In genomic region chr9:114396558-114397218, GRCh38 we compare ENCODE assay signal across 8 cellular contexts. TPM values are rescaled to one million over a fixed set of nuclear protein-coding genes. Genes with fewer than 3 reads are reported as not detected.
A peak's percentile ranks its signal among the peaks of the same experiment; 100 is the strongest.
DNase-seq lines count a peak whose midpoint lies in the region; ATAC-seq and TF ChIP-seq lines count a peak whose summit lies in the region.

No MANE protein-coding gene starts in this region.

- DNase-seq in HL-60 (ENCODE audit: low read depth in 1 of 2, low spot score in 1 of 2) (no peak), naive B cell (no peak), omental fat pad (ENCODE audit: low spot score) (no peak), A172 (ENCODE audit: low spot score) (no peak), globus pallidus (ENCODE audit: low spot score) (no peak), posterior vena cava (ENCODE audit: low spot score) (no peak)

- peaks cover 0 to 23% (median 8%) of the 10 kb centered on the region in 11 experiments; a peak in 10 of 22 replicates for H4K20me1 ChIP-seq in BLaER1 treated with 17β-estradiol and CSF1 and Interleukin-3, amounts not matched to agents 10 nM and 100 nM

- peak overlapping the region; percentile 78 to 98 (median 97) for H3K27ac Mint-ChIP-seq in brain
- H3K27ac Mint-ChIP-seq in naive B cell: peak overlapping the region; percentile 96 to 100 (median 97)

- H3K36me3 Mint-ChIP-seq in brain (no peaks in the 10 kb centered on the region), naive B cell (peaks cover 0 to 14% of the 10 kb centered on the region in 2 donors)

- TF ChIP-seq CTCF in HL-60 (IDR thresholded peaks at IDR 0.05; ENCODE audit: insufficient read depth, low read length) (no peak), brain (conservative IDR thresholded peaks at IDR 0.05) (no peak), omental fat pad (IDR thresholded peaks at IDR 0.05) (no peak)

- no peaks in the 10 kb centered on the region for H3K27me3 ChIP-seq in BLaER1 treated with 17β-estradiol and CSF1 and Interleukin-3, amounts not matched to agents 10 nM and 100 nM
- no peaks in the 10 kb centered on the region for H3K27me3 ChIP-seq in HL-60 (ENCODE audit: insufficient read depth, poor library complexity, severe bottlenecking)

- peaks cover 0 to 37% (median 0%) of the 10 kb centered on the region in 11 experiments; a peak in 7 of 22 replicates for H3K36me3 ChIP-seq in BLaER1 treated with 17β-estradiol and CSF1 and Interleukin-3, amounts not matched to agents 10 nM and 100 nM

- peak overlapping the region; percentile 76 to 95 (median 86) for H3K4me2 ChIP-seq in BLaER1 treated with 17β-estradiol and CSF1 and Interleukin-3, amounts not matched to agents 10 nM and 100 nM

- H3K4me1 Mint-ChIP-seq in brain: peaks cover 55% of the 10 kb centered on the region
- peaks cover 48 to 69% (median 57%) of the 10 kb centered on the region in 3 donors for H3K4me1 Mint-ChIP-seq in naive B cell

- peak overlapping the region; percentile 76 to 90 (median 83); a peak in 20 of 22 replicates for H3K9ac ChIP-seq in BLaER1 treated with 17β-estradiol and CSF1 and Interleukin-3, amounts not matched to agents 10 nM and 100 nM

- no peaks in the 10 kb centered on the region for H3K27me3 Mint-ChIP-seq in brain
- H3K27me3 Mint-ChIP-seq in naive B cell: no peaks in the 10 kb centered on the region

- H3K9me3 Mint-ChIP-seq in brain (peaks cover 0 to 6% (median 0%) of the 10 kb centered on the region in 5 experiments), naive B cell (no peaks in the 10 kb centered on the region)

- no peak for ATAC-seq in naive B cell (ENCODE audit: low read depth in 2 of 2)
- no peak for ATAC-seq in omental fat pad (ENCODE audit: low FRiP score)

- peak overlapping the region in 10 of 11 experiments; percentile 81 to 94 (median 90); a peak in 20 of 22 replicates for H3K27ac ChIP-seq in BLaER1 treated with 17β-estradiol and CSF1 and Interleukin-3, amounts not matched to agents 10 nM and 100 nM
- no peak overlapping the region for H3K27ac ChIP-seq in HL-60 (replicated peaks)

- intact Hi-C loops in posterior vena cava (cut with DNase I): no loop called here

- peaks cover 52 to 73% (median 68%) of the 10 kb centered on the region in 10 experiments for H3K4me1 ChIP-seq in BLaER1 treated with 17β-estradiol and CSF1 and Interleukin-3, amounts not matched to agents 10 nM and 100 nM

- H3K4me3 ChIP-seq in BLaER1 treated with 17β-estradiol and CSF1 and Interleukin-3, amounts not matched to agents 10 nM and 100 nM: peak overlapping the region; percentile 71 to 86 (median 76); a peak in 17 of 20 replicates
- H3K4me3 ChIP-seq in HL-60 (replicated peaks; ENCODE audit: insufficient read depth, low read length): peak overlapping the region; percentile 75

- H3K4me3 Mint-ChIP-seq in brain (peak overlapping the region; percentile 93 to 98 (median 96)), naive B cell (peak overlapping the region; percentile 84 to 97 (median 91))

- no peaks in the 10 kb centered on the region for H3K9me3 ChIP-seq in BLaER1 treated with 17β-estradiol and CSF1 and Interleukin-3, amounts not matched to agents 10 nM and 100 nM (replicated peaks in 1 of 11)

RNA-seq across cellular contexts. Expression of gene AKNA, which starts 8.9 kb away (rescaled TPM):
- polyA plus RNA-seq in brain (ENCODE audit: insufficient read depth, low read depth, low replicate concordance) (9.6 TPM), naive B cell (ENCODE audit: low read depth in 6 of 6) (10 to 100 TPM in 5 of 6 donors, under 1 TPM in 1; 0.78 to 34.1 (median 13.7) TPM)
- total RNA-seq in omental fat pad (10 to 100 TPM; 22.6 to 86.1 (median 71.5) TPM), posterior vena cava (10 to 100 TPM; 23.8 to 32.4 TPM)
- 3.1 and 3.5 TPM in 2 replicates for total RNA-seq in A172 (2014; rRNA removed; shearing (Covaris generic))
